ENCODE assay signal across 13 cellular contexts in genomic region chr1:54805981-54806381, GRCh38. TPM values are rescaled to one million over a fixed set of nuclear protein-coding genes. Genes with fewer than 3 reads are reported as not detected.
"Had no signal": no experiment of that assay in that cellular context is flagged by ENCODE, and none has a peak within 500 bp of the region (broad histone marks: within the 10 kb centered on the region; RNA-seq: fewer than 3 reads in every experiment).

No MANE protein-coding gene starts in this region.

- H3K4me3 Mint-ChIP-seq: activated naive CD8-positive, alpha-beta T cell treated with anti-CD3 and anti-CD28 coated beads, Interleukin-2, amount 10 ng/mL, durations not matched to agents 7 days and 5 days; activated T-cell treated with anti-CD3 and anti-CD28 coated beads, Interleukin-2, amount 50 U/mL, for 4 hours; mesothelial cell of epicardium; T-cell had no signal

- H3K27me3 Mint-ChIP-seq: activated naive CD8-positive, alpha-beta T cell treated with anti-CD3 and anti-CD28 coated beads, Interleukin-2, amount 10 ng/mL, durations not matched to agents 7 days and 5 days; T-cell had no signal

- H3K36me3 ChIP-seq: heart left ventricle, neutrophil, tibial nerve had no signal

- H3K9me3 ChIP-seq: heart left ventricle, neutrophil, tibial nerve had no signal

- H3K27me3 ChIP-seq: neutrophil had no signal

- DNase-seq: activated CD4-positive, alpha-beta T cell treated with anti-CD3 and anti-CD28 coated beads for 48 hours; activated gamma-delta T cell treated with Interleukin-2 at 50 U/mL for 16 hours; activated naive CD8-positive, alpha-beta T cell treated with anti-CD3 and anti-CD28 coated beads, Interleukin-2, amount 10 ng/mL, durations not matched to agents 7 days and 5 days; activated T-cell treated with anti-CD3 and anti-CD28 coated beads, Interleukin-2, amount 50 U/mL, for 4 hours; foreskin melanocyte; heart left ventricle had no signal

- H3K9me3 Mint-ChIP-seq: activated naive CD8-positive, alpha-beta T cell treated with anti-CD3 and anti-CD28 coated beads, Interleukin-2, amount 10 ng/mL, durations not matched to agents 7 days and 5 days; activated T-cell treated with anti-CD3 and anti-CD28 coated beads, Interleukin-2, amount 50 U/mL, for 4 hours; mesothelial cell of epicardium; T-cell had no signal

- H3K4me3 ChIP-seq: heart left ventricle, SK-N-MC, skin epidermis, tibial nerve had no signal

- H3K27ac ChIP-seq: heart left ventricle, neutrophil, SK-N-MC, tibial nerve, VCaP had no signal

- H3K36me3 Mint-ChIP-seq: activated naive CD8-positive, alpha-beta T cell treated with anti-CD3 and anti-CD28 coated beads, Interleukin-2, amount 10 ng/mL, durations not matched to agents 7 days and 5 days; mesothelial cell of epicardium; T-cell had no signal

- H3K27ac Mint-ChIP-seq: mesothelial cell of epicardium, T-cell had no signal

- ATAC-seq: activated T-cell treated with anti-CD3 and anti-CD28 coated beads, Interleukin-2, amount 50 U/mL, for 4 hours; heart left ventricle; T-cell had no signal

RNA-seq across cellular contexts. Expression of gene TTC22, which starts 4.9 kb away (rescaled TPM):
- total RNA-seq: tibial nerve had no signal
